Comparison of ENCODE assay signal across 1 cellular context in genomic region chr2:219638217-219638947, GRCh38.
TF ChIP-seq lines count a peak whose summit lies in the region.

No MANE protein-coding gene starts in this region.

TF ChIP-seq in IMR-90, 13 proteins besides CTCF, POLR2A, EP300 and RAD21:
- no peak for TF ChIP-seq MAZ (IDR thresholded peaks at IDR 0.05; ENCODE audit: borderline replicate concordance, low read depth, low read length)
- TF ChIP-seq MXI1 (IDR thresholded peaks at IDR 0.05; ENCODE audit: borderline replicate concordance, low read depth, low read length): no peak
- no peak for TF ChIP-seq BHLHE40 (IDR thresholded peaks at IDR 0.05; ENCODE audit: low read depth, low read length)
- no peak for TF ChIP-seq ELK1 (IDR thresholded peaks at IDR 0.05; ENCODE audit: borderline replicate concordance, low read depth, low read length)
- no peak for TF ChIP-seq CHD1 (IDR thresholded peaks at IDR 0.05; ENCODE audit: low read depth, low read length)
- no peak for TF ChIP-seq SMC3 (IDR thresholded peaks at IDR 0.05; ENCODE audit: low read depth, low read length)
- TF ChIP-seq RFX5 (IDR thresholded peaks at IDR 0.05; ENCODE audit: low read depth, low read length): no peak
- TF ChIP-seq RCOR1 (IDR thresholded peaks at IDR 0.05; ENCODE audit: insufficient replicate concordance, low read length): no peak
- no peak for TF ChIP-seq NFE2L2 (IDR thresholded peaks at IDR 0.05; ENCODE audit: low read depth, low read length)
- no peak for TF ChIP-seq FOS (IDR thresholded peaks at IDR 0.05; ENCODE audit: low read depth, low read length)
